ENCODE assay signal across 18 cellular contexts in genomic region chr12:50214018-50214417, GRCh38. TPM values are rescaled to one million over a fixed set of nuclear protein-coding genes. Genes with fewer than 3 reads are reported as not detected.
DNase-seq lines count a peak whose midpoint lies in the region; ATAC-seq lines count a peak whose summit lies in the region.
"Had no signal": no experiment of that assay in that cellular context is flagged by ENCODE, and none has a peak within 500 bp of the region (broad histone marks: within the 10 kb centered on the region; RNA-seq: fewer than 3 reads in every experiment).

No MANE protein-coding gene starts in this region.

- no peaks in the 10 kb centered on the region for H3K9me3 Mint-ChIP-seq in CD4-positive, CD25-positive, alpha-beta regulatory T cell
- no peaks in the 10 kb centered on the region for H3K9me3 Mint-ChIP-seq in CD8-positive, alpha-beta memory T cell
- no peaks in the 10 kb centered on the region for H3K9me3 Mint-ChIP-seq in activated CD4-positive, alpha-beta memory T cell treated with anti-CD3 and anti-CD28 coated beads, Interleukin-2, amount 10 ng/mL, durations not matched to agents 7 days and 5 days
- H3K9me3 Mint-ChIP-seq in memory B cell: no peaks in the 10 kb centered on the region
- H3K9me3 Mint-ChIP-seq: H9 had no signal

- H3K4me1 ChIP-seq in CD4-positive, CD25-positive, alpha-beta regulatory T cell (ENCODE audit: control insufficient read depth, insufficient read depth, low read length, poor library complexity, severe bottlenecking): peaks cover 46% of the 10 kb centered on the region
- peaks cover 36% of the 10 kb centered on the region for H3K4me1 ChIP-seq in CD8-positive, alpha-beta memory T cell (ENCODE audit: insufficient read depth, low read length)

- no peaks in the 10 kb centered on the region for H3K27me3 Mint-ChIP-seq in CD4-positive, CD25-positive, alpha-beta regulatory T cell
- no peaks in the 10 kb centered on the region for H3K27me3 Mint-ChIP-seq in CD8-positive, alpha-beta memory T cell
- no peaks in the 10 kb centered on the region for H3K27me3 Mint-ChIP-seq in activated CD4-positive, alpha-beta memory T cell treated with anti-CD3 and anti-CD28 coated beads, Interleukin-2, amount 10 ng/mL, durations not matched to agents 7 days and 5 days
- H3K27me3 Mint-ChIP-seq in memory B cell: no peaks in the 10 kb centered on the region
- H3K27me3 Mint-ChIP-seq: B cell had no signal

- peak overlapping the region in 3 of 4 donors; percentile 36 to 61 (median 36) for H3K4me3 Mint-ChIP-seq in CD4-positive, CD25-positive, alpha-beta regulatory T cell
- H3K4me3 Mint-ChIP-seq in CD8-positive, alpha-beta memory T cell: no peak overlapping the region
- no peak overlapping the region for H3K4me3 Mint-ChIP-seq in activated CD4-positive, alpha-beta memory T cell treated with anti-CD3 and anti-CD28 coated beads, Interleukin-2, amount 10 ng/mL, durations not matched to agents 7 days and 5 days
- no peak overlapping the region for H3K4me3 Mint-ChIP-seq in memory B cell
- H3K4me3 Mint-ChIP-seq: B cell, H9 had no signal

- H3K4me1 Mint-ChIP-seq in CD4-positive, CD25-positive, alpha-beta regulatory T cell: peaks cover 22 to 73% (median 52%) of the 10 kb centered on the region in 4 donors
- peaks cover 47 to 66% (median 52%) of the 10 kb centered on the region in 3 donors for H3K4me1 Mint-ChIP-seq in CD8-positive, alpha-beta memory T cell
- peaks cover 62% of the 10 kb centered on the region for H3K4me1 Mint-ChIP-seq in activated CD4-positive, alpha-beta memory T cell treated with anti-CD3 and anti-CD28 coated beads, Interleukin-2, amount 10 ng/mL, durations not matched to agents 7 days and 5 days
- peaks cover 3% of the 10 kb centered on the region for H3K4me1 Mint-ChIP-seq in memory B cell

- H3K36me3 ChIP-seq in CD4-positive, CD25-positive, alpha-beta regulatory T cell (ENCODE audit: control insufficient read depth, insufficient read depth, low read length): no peaks in the 10 kb centered on the region
- H3K36me3 ChIP-seq in CD8-positive, alpha-beta memory T cell (ENCODE audit: insufficient read depth, low read length): no peaks in the 10 kb centered on the region
- H3K36me3 ChIP-seq: adrenal gland, transverse colon had no signal

- CTCF ChIA-PET in CD8-positive, alpha-beta memory T cell (lab: Charles Lee): interaction anchor here (1.3 kb wide), 1 partner anchor 291 kb away, joined by 3 read pairs; the partner anchor contains the start of gene DIP2B
- CTCF ChIA-PET in activated CD4-positive, alpha-beta memory T cell treated with anti-CD3 and anti-CD28 coated beads, Interleukin-2, amount 10 ng/mL, durations not matched to agents 7 days and 5 days (lab: Charles Lee): interaction anchor here (0.6 to 1.7 kb wide), 3 partner anchors 8 to 102 kb away, joined by 3 to 6 read pairs (median 4); partner anchors contain the start of gene COX14

- POLR2A ChIA-PET in CD8-positive, alpha-beta memory T cell (lab: Charles Lee): no interaction called here
- POLR2A ChIA-PET in activated CD4-positive, alpha-beta memory T cell treated with anti-CD3 and anti-CD28 coated beads, Interleukin-2, amount 10 ng/mL, durations not matched to agents 7 days and 5 days (lab: Charles Lee): interaction anchor here (1.0 to 5.5 kb wide), 3 partner anchors 7 to 40 kb away, joined by 3 to 48 read pairs (median 4); no protein-coding TSS in a partner anchor

- H3K27ac ChIP-seq in CD4-positive, CD25-positive, alpha-beta regulatory T cell (ENCODE audit: insufficient read depth, low read length, poor library complexity, severe bottlenecking): peak overlapping the region; percentile 71
- H3K27ac ChIP-seq in CD8-positive, alpha-beta memory T cell (ENCODE audit: low read depth, low read length): no peak overlapping the region
- H3K27ac ChIP-seq: HL-60, SJCRH30, transverse colon had no signal

- H3K27me3 ChIP-seq in CD4-positive, CD25-positive, alpha-beta regulatory T cell (ENCODE audit: control insufficient read depth, insufficient read depth, low read length): no peaks in the 10 kb centered on the region
- no peaks in the 10 kb centered on the region for H3K27me3 ChIP-seq in CD8-positive, alpha-beta memory T cell (ENCODE audit: insufficient read depth, low read length, poor library complexity, severe bottlenecking)
- H3K27me3 ChIP-seq: adrenal gland, SJCRH30, transverse colon had no signal

- no peaks in the 10 kb centered on the region for H3K9me3 ChIP-seq in CD4-positive, CD25-positive, alpha-beta regulatory T cell (ENCODE audit: control insufficient read depth in 2 of 2, low read length in 2 of 2)
- no peaks in the 10 kb centered on the region for H3K9me3 ChIP-seq in CD8-positive, alpha-beta memory T cell (ENCODE audit: low read length)
- H3K9me3 ChIP-seq: adrenal gland, SJCRH30, transverse colon had no signal

- no peak for ATAC-seq in CD4-positive, CD25-positive, alpha-beta regulatory T cell (ENCODE audit: low read depth in 2 of 2)
- no peak for ATAC-seq in memory B cell (ENCODE audit: low read depth)
- ATAC-seq: left lobe of liver had no signal

- peaks cover 10% of the 10 kb centered on the region for H3K36me3 Mint-ChIP-seq in CD4-positive, CD25-positive, alpha-beta regulatory T cell
- peaks cover 0 to 2% (median 1%) of the 10 kb centered on the region in 3 donors for H3K36me3 Mint-ChIP-seq in CD8-positive, alpha-beta memory T cell
- H3K36me3 Mint-ChIP-seq in activated CD4-positive, alpha-beta memory T cell treated with anti-CD3 and anti-CD28 coated beads, Interleukin-2, amount 10 ng/mL, durations not matched to agents 7 days and 5 days (ENCODE audit: low read depth): peaks cover 33% of the 10 kb centered on the region
- peaks cover 2% of the 10 kb centered on the region for H3K36me3 Mint-ChIP-seq in memory B cell

- H3K4me3 ChIP-seq in CD4-positive, CD25-positive, alpha-beta regulatory T cell (ENCODE audit: low read depth, low read length): peak overlapping the region; percentile 45
- no peak overlapping the region for H3K4me3 ChIP-seq in CD8-positive, alpha-beta memory T cell (ENCODE audit: low read length)
- H3K4me3 ChIP-seq: adrenal gland, SJCRH30, transverse colon had no signal

- peak overlapping the region; percentile 28 to 89 (median 84) for H3K27ac Mint-ChIP-seq in CD4-positive, CD25-positive, alpha-beta regulatory T cell
- peak overlapping the region; percentile 30 to 92 (median 66) for H3K27ac Mint-ChIP-seq in CD8-positive, alpha-beta memory T cell
- peak overlapping the region; percentile 66 for H3K27ac Mint-ChIP-seq in activated CD4-positive, alpha-beta memory T cell treated with anti-CD3 and anti-CD28 coated beads, Interleukin-2, amount 10 ng/mL, durations not matched to agents 7 days and 5 days
- H3K27ac Mint-ChIP-seq in memory B cell: peak overlapping the region; percentile 70
- H3K27ac Mint-ChIP-seq: B cell, H9 had no signal

- no peak for DNase-seq in CD4-positive, CD25-positive, alpha-beta regulatory T cell
- no peak for DNase-seq in CD8-positive, alpha-beta memory T cell
- DNase-seq in activated CD4-positive, alpha-beta memory T cell treated with anti-CD3 and anti-CD28 coated beads, Interleukin-2, amount 10 ng/mL, durations not matched to agents 7 days and 5 days: no peak
- no peak for DNase-seq in memory B cell (ENCODE audit: low spot score in 2 of 2)
- no peak for DNase-seq in NCI-H146 (lab: John Stamatoyannopoulos, UW)
- no peak for DNase-seq in foreskin melanocyte
- no peak for DNase-seq in GOT3 (lab: John Stamatoyannopoulos, UW)
- DNase-seq: activated CD4-positive, alpha-beta T cell treated with anti-CD3 and anti-CD28 coated beads for 48 hours; adrenal gland; effector CD4-positive, alpha-beta T cell; H9; NCI-H2081; NCI-H510A treated with DMSO at 0.1 percent for 48 hours; SJCRH30; transverse colon had no signal

RNA-seq across cellular contexts. Expression of gene CERS5, which starts 46.8 kb away (rescaled TPM):
- total RNA-seq in CD4-positive, CD25-positive, alpha-beta regulatory T cell: 61.9 TPM
- polyA plus RNA-seq in CD4-positive, CD25-positive, alpha-beta regulatory T cell: 10 to 100 TPM; 45.4 to 59.6 (median 51.8) TPM
- 10 to 100 TPM; 55.4 to 62.1 TPM for total RNA-seq in CD8-positive, alpha-beta memory T cell
- 47.4 TPM for polyA plus RNA-seq in CD8-positive, alpha-beta memory T cell
- 10 to 100 TPM; 48.4 to 56.3 TPM for total RNA-seq in activated CD4-positive, alpha-beta memory T cell treated with anti-CD3 and anti-CD28 coated beads, Interleukin-2, amount 10 ng/mL, durations not matched to agents 7 days and 5 days

Comparison
In these comparisons a context has a peak if more than half of its experiments do, and no peak if none do; other contexts are left out.
1. H3K4me3 Mint-ChIP-seq: peak in CD4-positive, CD25-positive, alpha-beta regulatory T cell (3 of 4); none in CD8-positive, alpha-beta memory T cell (0 of 7), activated CD4-positive, alpha-beta memory T cell treated with anti-CD3 and anti-CD28 coated beads, Interleukin-2, amount 10 ng/mL, durations not matched to agents 7 days and 5 days (single experiment) and memory B cell (single experiment).
2. Peak in every context shown above with its lines, with median percentiles within 50 percentile points of each other: H3K27ac Mint-ChIP-seq.